ENCODE assay signal across 14 cellular contexts in genomic region chr11:78809931-78810481, GRCh38.
DNase-seq lines count a peak whose midpoint lies in the region; ATAC-seq and TF ChIP-seq lines count a peak whose summit lies in the region.
"Had no signal": no experiment of that assay in that cellular context is flagged by ENCODE, and none has a peak within 500 bp of the region (broad histone marks: within the 10 kb centered on the region; RNA-seq: fewer than 3 reads in every experiment).

No MANE protein-coding gene starts in this region.

- H3K4me3 ChIP-seq in HFF-Myc (replicated peaks; ENCODE audit: low read depth, low read length) (no peak overlapping the region), GM23338 (no peak overlapping the region)
- H3K4me3 ChIP-seq: BLaER1, lung had no signal

- peaks cover 32% of the 10 kb centered on the region for H3K4me1 Mint-ChIP-seq in GM23338

- no peaks in the 10 kb centered on the region for H3K36me3 Mint-ChIP-seq in GM23338 (ENCODE audit: low read depth)

- H3K27me3 Mint-ChIP-seq in GM23338 (ENCODE audit: insufficient read depth, low read depth, poor library complexity): peaks cover 12% of the 10 kb centered on the region

- H4K20me1 ChIP-seq in GM23338 (replicated peaks; ENCODE audit: insufficient read depth): no peaks in the 10 kb centered on the region
- H4K20me1 ChIP-seq: BLaER1 had no signal

- H3K27me3 ChIP-seq in GM23338 (ENCODE audit: insufficient read depth): no peaks in the 10 kb centered on the region
- H3K27me3 ChIP-seq: BLaER1 had no signal

- H3K36me3 ChIP-seq in GM23338 (ENCODE audit: insufficient read depth): no peaks in the 10 kb centered on the region

- peak; percentile 78 for DNase-seq in HFF-Myc (ENCODE audit: extremely low read depth, low read depth)
- DNase-seq in brain pericyte (ENCODE audit: low read depth, low spot score): peak; percentile 52
- DNase-seq in left kidney (ENCODE audit: low read depth, low spot score): peak; percentile 88
- peak; percentile 78 for DNase-seq in retina
- no peak for DNase-seq in C1 segment of cervical spinal cord (lab: John Stamatoyannopoulos, UW)
- no peak for DNase-seq in GM23338 (ENCODE audit: low spot score)
- DNase-seq in inferior parietal cortex (ENCODE audit: extremely low spot score): no peak
- no peak for DNase-seq in stimulated activated CD4-positive, alpha-beta T cell treated with anti-CD3 and anti-CD28 coated beads, Interleukin-4, amount 100 ng/mL, for 1 hour
- DNase-seq: activated gamma-delta T cell, MV-4-11, NCI-H2171 had no signal

- H3K79me2 ChIP-seq in GM23338 (replicated peaks; ENCODE audit: insufficient read depth): no peaks in the 10 kb centered on the region
- H3K79me2 ChIP-seq: parathyroid adenoma had no signal

- TF ChIP-seq CTCF in HFF-Myc (IDR thresholded peaks at IDR 0.05; ENCODE audit: low read depth, low read length, missing control alignments) (no peak), GM23338 (conservative IDR thresholded peaks at IDR 0.05; ENCODE audit: low read depth in 2 of 2) (no peak)

- no peaks in the 10 kb centered on the region for H3K9me2 ChIP-seq in GM23338 (ENCODE audit: insufficient read depth)

- H3K27ac Mint-ChIP-seq in GM23338: no peak overlapping the region

- ATAC-seq in GM23338: no peak

- no peak overlapping the region for H2AFZ ChIP-seq in GM23338
- H2AFZ ChIP-seq: parathyroid adenoma had no signal

- H3K27ac ChIP-seq in GM23338 (ENCODE audit: low read depth): no peak overlapping the region
- H3K27ac ChIP-seq: BLaER1, parathyroid adenoma had no signal

- no peak overlapping the region for H3K4me3 Mint-ChIP-seq in GM23338

- H3K4me1 ChIP-seq in GM23338 (ENCODE audit: insufficient read depth): peaks cover 5% of the 10 kb centered on the region
- H3K4me1 ChIP-seq: BLaER1, parathyroid adenoma had no signal

- no peaks in the 10 kb centered on the region for H3K9me3 Mint-ChIP-seq in GM23338

- H3K4me2 ChIP-seq in GM23338: no peak overlapping the region
- H3K4me2 ChIP-seq: BLaER1 had no signal

- no peaks in the 10 kb centered on the region for H3F3A ChIP-seq in GM23338 (replicated peaks; ENCODE audit: low read depth)

TF ChIP-seq in GM23338, 12 proteins besides CTCF, POLR2A, EP300 and RAD21:
- TF ChIP-seq REST (IDR thresholded peaks at IDR 0.05; ENCODE audit: unreplicated experiment) (no peak), JUNB (IDR thresholded peaks at IDR 0.05; ENCODE audit: unreplicated experiment) (no peak), POLR2AphosphoS5 (IDR thresholded peaks at IDR 0.05; ENCODE audit: low read depth) (no peak), ZNF331 (CRISPR knock-in tag; IDR thresholded peaks at IDR 0.05; ENCODE audit: low read depth) (no peak)

Comparison
In these comparisons a context has a peak if more than half of its experiments do, and no peak if none do; other contexts are left out.
1. DNase-seq: peak in HFF-Myc (single experiment), brain pericyte (single experiment), left kidney (single experiment) and retina (single experiment); none in C1 segment of cervical spinal cord (0 of 14), GM23338 (single experiment), inferior parietal cortex (single experiment) and stimulated activated CD4-positive, alpha-beta T cell treated with anti-CD3 and anti-CD28 coated beads, Interleukin-4, amount 100 ng/mL, for 1 hour (single experiment).